16 cellular contexts compared by ENCODE assay signal in genomic region chr7:80206763-80207162, GRCh38.
DNase-seq lines count a peak whose midpoint lies in the region; ATAC-seq and TF ChIP-seq lines count a peak whose summit lies in the region.
"Had no signal": no experiment of that assay in that cellular context is flagged by ENCODE, and none has a peak within 500 bp of the region (broad histone marks: within the 10 kb centered on the region; RNA-seq: fewer than 3 reads in every experiment).

No MANE protein-coding gene starts in this region.

- H4K20me1 ChIP-seq in HCT116 (ENCODE audit: insufficient read depth) = no peaks in the 10 kb centered on the region

- no peak for TF ChIP-seq POLR2A in HCT116 (IDR thresholded peaks at IDR 0.05; ENCODE audit: borderline replicate concordance, extremely low read depth, insufficient read depth, insufficient read length)

- H3K4me3 Mint-ChIP-seq in T-cell = no peak overlapping the region

- H3K4me1 ChIP-seq in HCT116 (ENCODE audit: control insufficient read depth in 1 of 2, insufficient read depth in 2 of 2, low read length in 2 of 2) (peaks cover 0 to 7% of the 10 kb centered on the region in 2 experiments; a peak in 1 of 4 replicates), foreskin keratinocyte (peaks cover 14% of the 10 kb centered on the region)
- H3K4me1 ChIP-seq: adrenal gland, lower lobe of right lung had no signal

- no peak overlapping the region for H3K9ac ChIP-seq in HCT116 (ENCODE audit: low read length)

- intact Hi-C loops in HCT116 (cut with micrococcal nuclease) = no loop called here

- H3K4me1 Mint-ChIP-seq in T-cell = no peaks in the 10 kb centered on the region

- BruUV-seq in HCT116 (replicated peaks; lab: Mats Ljungman, UMichigan) = no TSS peak

- RAD21 ChIA-PET in HCT116 (lab: Charles Lee; ENCODE audit: low non-redundant PET in 1 of 2, low total read pairs in 2 of 2, uncharacterized antibody in 2 of 2, unreplicated experiment in 2 of 2) = no interaction called here

- H3K27me3 ChIP-seq in HCT116 (ENCODE audit: insufficient read depth, low read length) = no peaks in the 10 kb centered on the region
- H3K27me3 ChIP-seq in foreskin keratinocyte = no peaks in the 10 kb centered on the region
- H3K27me3 ChIP-seq: adrenal gland, BE2C, esophagus muscularis mucosa, sigmoid colon, stomach had no signal

- no peak for TF ChIP-seq CTCF in HCT116 (IDR thresholded peaks at IDR 0.05 in 2 of 3, conservative IDR thresholded peaks at IDR 0.05 in 1 of 3; ENCODE audit: borderline replicate concordance in 1 of 3, insufficient read depth in 1 of 3, low read depth in 2 of 3, low read length in 2 of 3)
- peak; percentile 20 for TF ChIP-seq CTCF in foreskin keratinocyte (conservative IDR thresholded peaks at IDR 0.05)

- no peaks in the 10 kb centered on the region for H3K36me3 Mint-ChIP-seq in T-cell

- CTCF ChIA-PET in HCT116 (lab: Charles Lee) = no interaction called here
- CTCF ChIA-PET in T-cell (lab: Charles Lee) = no interaction called here

- DNase-seq in HCT116 (ENCODE audit: low read depth, low spot score) (no peak), foreskin keratinocyte (no peak), SKM-1 treated with dmso at 0.1 percent for 144 hours (lab: John Stamatoyannopoulos, UW; ENCODE audit: unreplicated experiment) (no peak), ACHN (no peak), T-cell (no peak), HK-2 (ENCODE audit: unreplicated experiment) (no peak)
- DNase-seq: activated CD4-positive, alpha-beta T cell treated with anti-CD3 and anti-CD28 coated beads for 1 hour; adrenal gland; BE2C; hypothalamus; lower lobe of right lung; sigmoid colon; stomach had no signal

- H3K9me2 ChIP-seq in HCT116 (ENCODE audit: insufficient read depth) = no peaks in the 10 kb centered on the region

- in situ Hi-C loops in ACHN (cut with HindIII; ENCODE audit: low pct_ligation_motif_present, low pct_unique_long_range_greater_than_20kb, low sequenced_read_pairs) = no loop called here

- H3K4me3 ChIP-seq in HCT116 (replicated peaks in 1 of 2; ENCODE audit: low read depth in 1 of 2, low read length in 2 of 2) = no peak overlapping the region
- H3K4me3 ChIP-seq: adrenal gland, esophagus muscularis mucosa, lower lobe of right lung, sigmoid colon, stomach had no signal

- H3K9me3 Mint-ChIP-seq in T-cell = peaks cover 0 to 7% (median 3%) of the 10 kb centered on the region in 3 donors

- peaks cover 100% of the 10 kb centered on the region for H3K79me2 ChIP-seq in HCT116 (ENCODE audit: insufficient read depth, low read length)

- 0 out of 2 replicates have a peak, but pooled peaks have one; percentile 12 for TF ChIP-seq RAD21 in HCT116 (IDR thresholded peaks at IDR 0.05; ENCODE audit: low read depth)

- peaks cover 31 to 54% of the 10 kb centered on the region in 2 experiments for H3K36me3 ChIP-seq in HCT116 (ENCODE audit: control insufficient read depth in 1 of 2, insufficient read depth in 2 of 2, low read length in 2 of 2)
- H3K36me3 ChIP-seq: adrenal gland had no signal

- no peaks in the 10 kb centered on the region for H3K27me3 Mint-ChIP-seq in T-cell

- H2AFZ ChIP-seq in HCT116 (ENCODE audit: low read depth, low read length, poor library complexity, severe bottlenecking) = no peak overlapping the region

- POLR2A ChIA-PET in HCT116 (lab: Charles Lee) (no interaction called here), T-cell (lab: Charles Lee) (no interaction called here)

- H3K4me2 ChIP-seq in HCT116 (ENCODE audit: low read length) = no peak overlapping the region

- H3K27ac ChIP-seq in HCT116 (ENCODE audit: low read depth, low read length) (no peak overlapping the region), foreskin keratinocyte (no peak overlapping the region)
- H3K27ac ChIP-seq: adrenal gland, esophagus muscularis mucosa, lower lobe of right lung, sigmoid colon, stomach had no signal

- ATAC-seq in GM18868 (IDR thresholded peaks at IDR 0.05; ENCODE audit: unreplicated experiment) (peak; percentile 89), HCT116 (no peak), HG03342 (IDR thresholded peaks at IDR 0.05; ENCODE audit: unreplicated experiment) (peak; percentile 94), foreskin keratinocyte (no peak), T-cell (replicated peaks in 1 of 4) (no peak)
- ATAC-seq: lower lobe of right lung had no signal

- no peaks in the 10 kb centered on the region for H3K9me3 ChIP-seq in HCT116 (ENCODE audit: control insufficient read depth in 1 of 2, insufficient read depth in 1 of 2, low read depth in 1 of 2, low read length in 2 of 2)
- H3K9me3 ChIP-seq: BE2C, esophagus muscularis mucosa, lower lobe of right lung, sigmoid colon, stomach had no signal

- H3K27ac Mint-ChIP-seq in T-cell = no peak overlapping the region

TF ChIP-seq in HCT116, 20 proteins besides CTCF, POLR2A, EP300 and RAD21:
- TF ChIP-seq ATF3 (IDR thresholded peaks at IDR 0.05) (no peak), SIN3A (IDR thresholded peaks at IDR 0.05; ENCODE audit: low read depth) (no peak), ELF1 (IDR thresholded peaks at IDR 0.05; ENCODE audit: borderline replicate concordance, low read depth) (no peak), FOSL1 (IDR thresholded peaks at IDR 0.05; ENCODE audit: low read depth) (no peak), EZH2phosphoT487 (IDR thresholded peaks at IDR 0.05; ENCODE audit: borderline replicate concordance) (no peak), MAX (IDR thresholded peaks at IDR 0.05) (no peak), JUND (IDR thresholded peaks at IDR 0.05) (no peak), SRF (IDR thresholded peaks at IDR 0.05; ENCODE audit: low read depth) (no peak), EGR1 (IDR thresholded peaks at IDR 0.05; ENCODE audit: low read depth) (no peak), EZH2 (IDR thresholded peaks at IDR 0.05) (no peak)

Comparison
In these comparisons a context has a peak if more than half of its experiments do, and no peak if none do; other contexts are left out.
1. ATAC-seq: peak in GM18868 (single experiment) and HG03342 (single experiment); none in HCT116 (single experiment), foreskin keratinocyte (single experiment) and T-cell (0 of 4).